In the genomic region with DNA sequence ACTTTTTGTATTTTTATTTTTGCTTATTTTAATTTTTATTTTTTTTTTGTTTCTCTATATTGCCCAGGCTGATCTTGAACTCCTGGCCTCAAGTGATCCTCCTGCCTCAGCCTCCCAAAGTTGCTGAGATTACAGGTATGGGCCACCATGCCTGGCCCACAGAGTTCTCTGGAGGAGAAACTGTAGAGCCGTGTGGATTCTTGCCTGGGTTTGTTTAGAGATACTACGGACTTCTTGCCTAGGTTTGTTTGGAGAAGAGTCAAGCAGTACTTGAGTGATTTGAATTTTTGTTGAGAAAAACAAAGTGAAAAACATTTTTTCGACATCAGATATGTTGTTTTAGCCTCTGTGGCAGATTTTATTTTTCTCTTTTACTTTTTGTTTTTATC, we compare ENCODE assay signal across 9 cellular contexts.
DNase-seq lines count a peak whose midpoint lies in the region; ATAC-seq and TF ChIP-seq lines count a peak whose summit lies in the region.
"Had no signal": no experiment of that assay in that cellular context is flagged by ENCODE, and none has a peak within 500 bp of the region (broad histone marks: within the 10 kb centered on the region; RNA-seq: fewer than 3 reads in every experiment).

No MANE protein-coding gene starts in this region.

- intact Hi-C loops in sciatic nerve (cut with DNase I) (no loop called here), upper lobe of right lung (cut with DNase I) (no loop called here)

- no peak overlapping the region for H3K9ac ChIP-seq in Loucy (ENCODE audit: low read depth, low read length, poor library complexity, severe bottlenecking)

- H3K79me2 ChIP-seq in Loucy (ENCODE audit: insufficient read depth, low read length), result no peaks in the 10 kb centered on the region

- H2AFZ ChIP-seq in Loucy (ENCODE audit: low read length), result no peak overlapping the region

- H3K9me2 ChIP-seq in Loucy (replicated peaks; ENCODE audit: low read depth, low read length), result no peaks in the 10 kb centered on the region

- POLR2A ChIA-PET in GM10248 (lab: Yijun Ruan, JAX), result no interaction called here

- peaks cover under 1 to 25% of the 10 kb centered on the region in 2 donors for H3K36me3 Mint-ChIP-seq in activated naive CD4-positive, alpha-beta T cell treated with anti-CD3 and anti-CD28 coated beads, Interleukin-2, amount 50 U/mL, for 72 hours

- no peaks in the 10 kb centered on the region for H3F3A ChIP-seq in Loucy (ENCODE audit: low read depth)

- H3K27me3 ChIP-seq in Loucy (ENCODE audit: insufficient read depth, low read length, poor library complexity, severe bottlenecking) (peaks cover 67% of the 10 kb centered on the region), upper lobe of right lung (no peaks in the 10 kb centered on the region)

- no peak overlapping the region for H3K27ac ChIP-seq in upper lobe of right lung
- H3K27ac ChIP-seq: VCaP had no signal

- DNase-seq in DMS53 (lab: John Stamatoyannopoulos, UW) (peak; percentile 87), sciatic nerve (ENCODE audit: low spot score) (no peak), GM10248 (ENCODE audit: extremely low spot score) (no peak), dedifferentiated amniotic fluid mesenchymal stem cell (ENCODE audit: extremely low spot score) (no peak), upper lobe of right lung (no peak)
- no peak for DNase-seq in activated naive CD4-positive, alpha-beta T cell treated with anti-CD3 and anti-CD28 coated beads, Interleukin-2, amount 50 U/mL, for 72 hours (ENCODE audit: low spot score in 2 of 2)

- H3K9me3 ChIP-seq in Loucy (ENCODE audit: insufficient read depth, low read depth, low read length) (no peaks in the 10 kb centered on the region), upper lobe of right lung (no peaks in the 10 kb centered on the region)

- peak; percentile 0 to 13 for ATAC-seq in activated naive CD4-positive, alpha-beta T cell treated with anti-CD3 and anti-CD28 coated beads, Interleukin-2, amount 50 U/mL, for 72 hours
- ATAC-seq in sciatic nerve (peak; percentile 21), HG03135 (IDR thresholded peaks at IDR 0.05; ENCODE audit: unreplicated experiment) (no peak), upper lobe of right lung (no peak)

- H3K36me3 ChIP-seq in Loucy (ENCODE audit: insufficient read depth, low read length) (no peaks in the 10 kb centered on the region), upper lobe of right lung (no peaks in the 10 kb centered on the region)

- TF ChIP-seq CTCF in Loucy (conservative IDR thresholded peaks at IDR 0.05; ENCODE audit: low read length), result no peak
- TF ChIP-seq CTCF in GM10248 (IDR thresholded peaks at IDR 0.05; ENCODE audit: control extremely low read depth, extremely low read depth, low read depth, missing control alignments), result no peak
- no peak for TF ChIP-seq CTCF in upper lobe of right lung (IDR thresholded peaks at IDR 0.05)

- H3K27ac Mint-ChIP-seq in activated naive CD4-positive, alpha-beta T cell treated with anti-CD3 and anti-CD28 coated beads, Interleukin-2, amount 50 U/mL, for 72 hours, result peak overlapping the region; percentile 92 to 98

- peak overlapping the region; percentile 41 for H3K4me2 ChIP-seq in Loucy (ENCODE audit: low read depth, low read length, poor library complexity, severe bottlenecking)

- H3K4me1 ChIP-seq in Loucy (ENCODE audit: insufficient read depth, low read length, poor library complexity, severe bottlenecking), result peaks cover 9% of the 10 kb centered on the region
- H3K4me1 ChIP-seq in upper lobe of right lung, result no peaks in the 10 kb centered on the region

- H4K20me1 ChIP-seq in Loucy (ENCODE audit: insufficient read depth, low read length, poor library complexity, severe bottlenecking), result peaks cover 32% of the 10 kb centered on the region

- H3K4me3 ChIP-seq in Loucy (ENCODE audit: low read length, poor library complexity, severe bottlenecking) (peak overlapping the region; percentile 3), upper lobe of right lung (no peak overlapping the region)

- H3K9me3 Mint-ChIP-seq in activated naive CD4-positive, alpha-beta T cell treated with anti-CD3 and anti-CD28 coated beads, Interleukin-2, amount 50 U/mL, for 72 hours, result peaks cover 10 to 19% of the 10 kb centered on the region in 2 donors

- CTCF ChIA-PET in GM10248 (lab: Yijun Ruan, JAX), result no interaction called here

Comparison
In these comparisons a context has a peak if more than half of its experiments do, and no peak if none do; other contexts are left out.
1. ATAC-seq: peak in activated naive CD4-positive, alpha-beta T cell treated with anti-CD3 and anti-CD28 coated beads, Interleukin-2, amount 50 U/mL, for 72 hours (2 of 2) and sciatic nerve (single experiment); none in HG03135 (single experiment) and upper lobe of right lung (single experiment).